18 cellular contexts compared by ENCODE assay signal in genomic region chr22:22168941-22169867, GRCh38.
DNase-seq lines count a peak whose midpoint lies in the region; ATAC-seq and TF ChIP-seq lines count a peak whose summit lies in the region.
"Had no signal": no experiment of that assay in that cellular context is flagged by ENCODE, and none has a peak within 500 bp of the region (broad histone marks: within the 10 kb centered on the region; RNA-seq: fewer than 3 reads in every experiment).

No MANE protein-coding gene starts in this region.

- H3K4me1 Mint-ChIP-seq in activated B cell treated with CpG ODN at 0.5 μM for 24 hours = peaks cover 83% of the 10 kb centered on the region
- H3K4me1 Mint-ChIP-seq: neural crest cell had no signal

- intact Hi-C loops in activated B cell treated with CpG ODN at 0.5 μM for 24 hours (cut with micrococcal nuclease) (loop anchor here (1.0 to 2.0 kb wide), 3 partner anchors 14 to 58 kb away; no protein-coding TSS in a partner anchor), prostate gland (cut with DNase I) (no loop called here), posterior vena cava (cut with DNase I) (loop anchor here in 1 of 2 donors (5.0 kb wide), 1 partner anchor 503 kb away; no protein-coding TSS in a partner anchor)

- H3K79me2 ChIP-seq in DOHH2 (ENCODE audit: control insufficient read depth, low read length) = no peaks in the 10 kb centered on the region
- no peaks in the 10 kb centered on the region for H3K79me2 ChIP-seq in KMS-11 (ENCODE audit: insufficient read depth, low read depth)

- peak overlapping the region; percentile 84 for H3K4me3 Mint-ChIP-seq in activated B cell treated with CpG ODN at 0.5 μM for 24 hours
- H3K4me3 Mint-ChIP-seq: neural crest cell had no signal

- H3K9me2 ChIP-seq in DOHH2 (replicated peaks; ENCODE audit: control insufficient read depth, low read length) = no peaks in the 10 kb centered on the region

- TF ChIP-seq CTCF in DOHH2 (IDR thresholded peaks at IDR 0.05; ENCODE audit: low read depth, low read length, poor library complexity, severe bottlenecking) = no peak
- no peak for TF ChIP-seq CTCF in KMS-11 (conservative IDR thresholded peaks at IDR 0.05; ENCODE audit: low read depth, low read length)
- no peak for TF ChIP-seq CTCF in activated B cell treated with CpG ODN at 0.5 μM for 24 hours (IDR thresholded peaks at IDR 0.05)
- no peak for TF ChIP-seq CTCF in prostate gland (IDR thresholded peaks at IDR 0.05)

- H3K27ac Mint-ChIP-seq in activated B cell treated with CpG ODN at 0.5 μM for 24 hours = peak overlapping the region; percentile 97
- H3K27ac Mint-ChIP-seq: activated CD4-positive, alpha-beta memory T cell treated with anti-CD3 and anti-CD28 coated beads, Interleukin-2, amount 10 ng/mL, durations not matched to agents 7 days and 5 days had no signal

- H3K27ac ChIP-seq in DOHH2 (ENCODE audit: low read depth, low read length) = peak overlapping the region; percentile 100
- no peak overlapping the region; the same call in 1 of the 2 replicates for H3K27ac ChIP-seq in KMS-11
- H3K27ac ChIP-seq in prostate gland = no peak overlapping the region
- H3K27ac ChIP-seq: body of pancreas, foreskin keratinocyte, RWPE1 had no signal

- H3K36me3 Mint-ChIP-seq in activated B cell treated with CpG ODN at 0.5 μM for 24 hours (ENCODE audit: low read depth) = no peaks in the 10 kb centered on the region

- peak overlapping the region; percentile 39 for H2AFZ ChIP-seq in KMS-11 (ENCODE audit: low read depth)
- peak overlapping the region; percentile 65 for H2AFZ ChIP-seq in neuron (ENCODE audit: low read depth, low read length)

- H3K4me1 ChIP-seq in DOHH2 (ENCODE audit: control insufficient read depth, low read length) (peaks cover 87% of the 10 kb centered on the region), KMS-11 (ENCODE audit: low read depth, poor library complexity, severe bottlenecking) (peaks cover 25% of the 10 kb centered on the region), neuron (ENCODE audit: insufficient read depth, low read length) (peaks cover 2% of the 10 kb centered on the region), prostate gland (replicated peaks) (no peaks in the 10 kb centered on the region)
- H3K4me1 ChIP-seq: body of pancreas, foreskin keratinocyte had no signal

- no peak overlapping the region for H3K9ac ChIP-seq in KMS-11

- H3K4me3 ChIP-seq in DOHH2 (ENCODE audit: low read length) (peak overlapping the region; percentile 80), KMS-11 (IDR thresholded peaks at IDR 0.05; ENCODE audit: insufficient read depth, low read depth, low read length) (no peak overlapping the region), neuron (ENCODE audit: low read length) (peak overlapping the region; percentile 20), prostate gland (no peak overlapping the region)
- H3K4me3 ChIP-seq: body of pancreas had no signal

- H4K20me1 ChIP-seq in DOHH2 (ENCODE audit: control insufficient read depth, insufficient read depth, low read depth, low read length) = no peaks in the 10 kb centered on the region
- no peaks in the 10 kb centered on the region for H4K20me1 ChIP-seq in KMS-11 (ENCODE audit: insufficient read depth)

- ATAC-seq in activated B cell treated with CpG ODN at 0.5 μM for 24 hours (ENCODE audit: low read depth) (no peak), HG03565 (IDR thresholded peaks at IDR 0.05; ENCODE audit: unreplicated experiment) (no peak)
- ATAC-seq: foreskin keratinocyte; stimulated activated naive CD8-positive, alpha-beta T cell treated with anti-CD3 and anti-CD28 coated beads, Interleukin-15, Interleukin-2, amounts not matched to agents 100 U/mL and 50 U/mL, for 24 hours had no signal

- DNase-seq in activated B cell treated with CpG ODN at 0.5 μM for 24 hours (no peak), prostate gland (ENCODE audit: low spot score) (no peak), posterior vena cava (ENCODE audit: low spot score) (no peak)
- no peak for DNase-seq in stimulated activated naive CD4-positive, alpha-beta T cell treated with Interleukin-2 at 50 U/mL for 16 hours (lab: John Stamatoyannopoulos, UW)
- DNase-seq: activated CD4-positive, alpha-beta memory T cell treated with anti-CD3 and anti-CD28 coated beads, Interleukin-2, amount 10 ng/mL, durations not matched to agents 7 days and 5 days; activated gamma-delta T cell; activated naive CD8-positive, alpha-beta T cell treated with anti-CD3 and anti-CD28 coated beads, Interleukin-2, amount 50 U/mL, for 24 hours; activated T-cell treated with anti-CD3 and anti-CD28 coated beads for 4 hours; hypothalamus; stimulated activated naive CD8-positive, alpha-beta T cell treated with anti-CD3 and anti-CD28 coated beads, Interleukin-15, Interleukin-2, amounts not matched to agents 100 U/mL and 50 U/mL, for 24 hours had no signal

- no peak for TF ChIP-seq POLR2A in prostate gland (IDR thresholded peaks at IDR 0.05)

- H3K27me3 ChIP-seq in DOHH2 (ENCODE audit: control insufficient read depth, low read length) (no peaks in the 10 kb centered on the region), KMS-11 (ENCODE audit: insufficient read depth, low read depth) (no peaks in the 10 kb centered on the region), neuron (ENCODE audit: insufficient read depth, low read length) (no peaks in the 10 kb centered on the region), prostate gland (replicated peaks; ENCODE audit: insufficient read depth) (no peaks in the 10 kb centered on the region)
- H3K27me3 ChIP-seq: body of pancreas had no signal

- CTCF ChIA-PET in activated B cell treated with CpG ODN at 0.5 μM for 24 hours (lab: Charles Lee) = interaction anchor here (0.6 to 7.3 kb wide), 7 partner anchors 11 to 138 kb away, joined by 3 to 43 read pairs (median 19); no protein-coding TSS in a partner anchor

- peaks cover 58% of the 10 kb centered on the region for H3F3A ChIP-seq in DOHH2 (ENCODE audit: control insufficient read depth, insufficient read depth)

- POLR2A ChIA-PET in activated B cell treated with CpG ODN at 0.5 μM for 24 hours (lab: Charles Lee) = interaction anchor here (0.6 to 5.9 kb wide), 12 partner anchors 10 to 138 kb away, joined by 3 to 73 read pairs (median 12); no protein-coding TSS in a partner anchor

- no peaks in the 10 kb centered on the region for H3K9me3 Mint-ChIP-seq in activated B cell treated with CpG ODN at 0.5 μM for 24 hours
- H3K9me3 Mint-ChIP-seq: activated CD4-positive, alpha-beta memory T cell treated with anti-CD3 and anti-CD28 coated beads, Interleukin-2, amount 10 ng/mL, durations not matched to agents 7 days and 5 days; activated naive CD8-positive, alpha-beta T cell treated with anti-CD3 and anti-CD28 coated beads, Interleukin-2, amount 50 U/mL, for 24 hours; neural crest cell had no signal

- H3K9me3 ChIP-seq in DOHH2 (ENCODE audit: control insufficient read depth, insufficient read depth, low read length) = no peaks in the 10 kb centered on the region
- H3K9me3 ChIP-seq in neuron (ENCODE audit: low read length) = no peaks in the 10 kb centered on the region
- no peaks in the 10 kb centered on the region for H3K9me3 ChIP-seq in prostate gland
- H3K9me3 ChIP-seq: body of pancreas had no signal

- peak overlapping the region; percentile 99 for H3K4me2 ChIP-seq in DOHH2 (ENCODE audit: low read length)
- peak overlapping the region; percentile 67 for H3K4me2 ChIP-seq in KMS-11

- H3K36me3 ChIP-seq in DOHH2 (ENCODE audit: control insufficient read depth, low read length) = peaks cover 19% of the 10 kb centered on the region
- H3K36me3 ChIP-seq in KMS-11 (ENCODE audit: insufficient read depth) = no peaks in the 10 kb centered on the region
- H3K36me3 ChIP-seq in neuron (ENCODE audit: insufficient read depth, low read length) = no peaks in the 10 kb centered on the region
- H3K36me3 ChIP-seq in prostate gland = no peaks in the 10 kb centered on the region

- 54% methylated on average over 9 of the region's 9 CpGs for WGBS in prostate gland

- H3K27me3 Mint-ChIP-seq in activated B cell treated with CpG ODN at 0.5 μM for 24 hours = no peaks in the 10 kb centered on the region
- H3K27me3 Mint-ChIP-seq: activated naive CD8-positive, alpha-beta T cell treated with anti-CD3 and anti-CD28 coated beads, Interleukin-2, amount 50 U/mL, for 24 hours had no signal

Comparison
In these comparisons a context has a peak if more than half of its experiments do, and no peak if none do; other contexts are left out.
1. H3K4me3 ChIP-seq: peak in DOHH2 (single experiment) and neuron (single experiment); none in KMS-11 (single experiment) and prostate gland (0 of 2).